ENCODE assay signal across 29 cellular contexts in the genomic region with DNA sequence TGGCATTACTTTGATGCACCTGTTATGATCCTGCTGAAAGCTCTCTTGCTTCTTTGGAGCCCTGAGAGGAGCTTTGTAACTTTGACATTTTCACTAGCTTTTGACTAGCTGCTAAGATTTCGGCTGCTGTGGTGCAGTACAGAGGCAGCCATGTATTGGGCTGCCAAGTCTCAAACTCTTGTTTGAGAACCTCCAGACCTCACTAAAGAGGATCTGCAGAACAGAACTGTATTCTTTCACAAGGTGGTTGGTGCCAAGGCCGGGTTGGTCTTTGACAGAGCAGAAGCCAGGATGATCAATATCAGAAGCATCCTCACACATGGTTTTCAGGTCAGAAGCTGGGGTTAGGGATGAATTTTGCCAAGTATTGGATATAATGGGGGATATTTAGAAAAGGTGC.
"Had no signal": no experiment of that assay in that cellular context is flagged by ENCODE, and none has a peak within 500 bp of the region (broad histone marks: within the 10 kb centered on the region; RNA-seq: fewer than 3 reads in every experiment).

No MANE protein-coding gene starts in this region.

- DNase-seq: naive thymus-derived CD4-positive, alpha-beta T cell; natural killer cell; occipital lobe; ovary; posterior cingulate gyrus; psoas muscle; right cardiac atrium; right lobe of liver; sigmoid colon; small intestine; stimulated activated CD4-positive, alpha-beta T cell treated with anti-CD3 and anti-CD28 coated beads, Interleukin-1b, Interleukin-23, amount 100 ng/mL, for 48 hours; stimulated activated CD4-positive, alpha-beta T cell treated with anti-CD3 and anti-CD28 coated beads, Interleukin-4, amount 100 ng/mL, for 1 hour; stimulated activated CD4-positive, alpha-beta T cell treated with anti-CD3 and anti-CD28 coated beads, Interleukin-4, amount 100 ng/mL, for 4 hours; stimulated activated CD8-positive, alpha-beta memory T cell treated with anti-CD3 and anti-CD28 coated beads, Interleukin-4, amount 100 ng/mL, for 48 hours; stimulated activated naive B cell treated with anti-CD40 and anti-IgM and Interleukin-4, amounts not matched to agents 10 μg/mL and 1 μg/mL and 100 μg/mL, for 72 hours; stimulated activated naive CD4-positive, alpha-beta T cell treated with Interleukin-2 at 50 U/mL for 16 hours; stomach; thyroid gland; trophoblast cell; upper lobe of left lung had no signal

- H3K36me3 ChIP-seq: neural progenitor cell, ovary, right lobe of liver, sigmoid colon, stomach, thoracic aorta, thyroid gland, tibial nerve, upper lobe of left lung, vagina had no signal

- H3K9me3 Mint-ChIP-seq: naive thymus-derived CD4-positive, alpha-beta T cell; natural killer cell; nephron; neural progenitor cell; stimulated activated naive B cell treated with anti-CD40 and anti-IgM and Interleukin-4, amounts not matched to agents 10 μg/mL and 1 μg/mL and 100 μg/mL, for 72 hours; stimulated activated naive CD8-positive, alpha-beta T cell treated with anti-CD3 and anti-CD28 coated beads, Interleukin-15, Interleukin-2, amounts not matched to agents 100 ng/mL and 50 ng/mL, for 24 hours had no signal

- H3K9ac ChIP-seq: neural progenitor cell, parathyroid adenoma had no signal

- H3K4me1 ChIP-seq: neural progenitor cell, parathyroid adenoma, psoas muscle, right lobe of liver, thyroid gland, tibial nerve, upper lobe of left lung, vagina had no signal

- H3K4me3 Mint-ChIP-seq: naive thymus-derived CD4-positive, alpha-beta T cell; natural killer cell; nephron; neural progenitor cell; stimulated activated naive B cell treated with anti-CD40 and anti-IgM and Interleukin-4, amounts not matched to agents 10 μg/mL and 1 μg/mL and 100 μg/mL, for 72 hours; stimulated activated naive CD8-positive, alpha-beta T cell treated with anti-CD3 and anti-CD28 coated beads, Interleukin-15, Interleukin-2, amounts not matched to agents 100 ng/mL and 50 ng/mL, for 24 hours had no signal

- H3K27ac ChIP-seq: neural progenitor cell, ovary, parathyroid adenoma, psoas muscle, right lobe of liver, sigmoid colon, stomach, thoracic aorta, thyroid gland, tibial nerve, upper lobe of left lung, vagina had no signal

- H3K27me3 ChIP-seq: ovary, right lobe of liver, sigmoid colon, thyroid gland, tibial nerve, upper lobe of left lung, vagina had no signal

- H3K4me2 ChIP-seq: neural progenitor cell had no signal

- H3K9me3 ChIP-seq: ovary, psoas muscle, right lobe of liver, sigmoid colon, stomach, thoracic aorta, thyroid gland, tibial nerve, upper lobe of left lung, vagina had no signal

- H3K4me1 Mint-ChIP-seq: natural killer cell, neural progenitor cell had no signal

- H3K4me3 ChIP-seq: neural progenitor cell, ovary, psoas muscle, right lobe of liver, sigmoid colon, stomach, thoracic aorta, thyroid gland, tibial nerve, upper lobe of left lung, vagina had no signal

- H2AFZ ChIP-seq: neural progenitor cell, parathyroid adenoma had no signal

- ATAC-seq: naive thymus-derived CD4-positive, alpha-beta T cell; natural killer cell; psoas muscle; right cardiac atrium; right lobe of liver; stimulated activated naive B cell treated with anti-CD40 and anti-IgM and Interleukin-4, amounts not matched to agents 10 μg/mL and 1 μg/mL and 100 μg/mL, for 72 hours had no signal

- H3K79me2 ChIP-seq: parathyroid adenoma had no signal

- H3K27ac Mint-ChIP-seq: naive thymus-derived CD4-positive, alpha-beta T cell; natural killer cell; nephron; neural progenitor cell; progenitor cell of endocrine pancreas; stimulated activated naive B cell treated with anti-CD40 and anti-IgM and Interleukin-4, amounts not matched to agents 10 μg/mL and 1 μg/mL and 100 μg/mL, for 72 hours; stimulated activated naive CD8-positive, alpha-beta T cell treated with anti-CD3 and anti-CD28 coated beads, Interleukin-15, Interleukin-2, amounts not matched to agents 100 ng/mL and 50 ng/mL, for 24 hours had no signal

- H3K36me3 Mint-ChIP-seq: naive thymus-derived CD4-positive, alpha-beta T cell; natural killer cell; neural progenitor cell; stimulated activated naive B cell treated with anti-CD40 and anti-IgM and Interleukin-4, amounts not matched to agents 10 μg/mL and 1 μg/mL and 100 μg/mL, for 72 hours had no signal

- FAIRE-seq: small intestine, urothelium cell line had no signal
